ENCODE assay signal across 8 cellular contexts in genomic region chr16:3879887-3880564, GRCh38. TPM values are rescaled to one million over a fixed set of nuclear protein-coding genes. Genes with fewer than 3 reads are reported as not detected.
A peak's percentile ranks its signal among the peaks of the same experiment; 100 is the strongest.
DNase-seq lines count a peak whose midpoint lies in the region; TF ChIP-seq lines count a peak whose summit lies in the region.

No MANE protein-coding gene starts in this region.

- no peak overlapping the region for H2BK5ac ChIP-seq in mesendoderm (ENCODE audit: low read length)

- no peak overlapping the region for H3K4me2 ChIP-seq in mesendoderm (ENCODE audit: low read length)

- H3K36me3 ChIP-seq in HEK293 (ENCODE audit: control insufficient read depth in 2 of 2, insufficient read depth in 1 of 2, low read length in 2 of 2) (peaks cover 0 to 15% of the 10 kb centered on the region in 2 experiments; a peak in 2 of 3 replicates), mesendoderm (ENCODE audit: control insufficient read depth, insufficient read depth, low read length) (no peaks in the 10 kb centered on the region)
- no peaks in the 10 kb centered on the region for H3K36me3 ChIP-seq in effector memory CD4-positive, alpha-beta T cell (ENCODE audit: control insufficient read depth, insufficient read depth, low read length)

- H3K4me1 Mint-ChIP-seq in activated CD4-positive, alpha-beta memory T cell treated with anti-CD3 and anti-CD28 coated beads, Interleukin-2, amount 10 ng/mL, durations not matched to agents 7 days and 5 days = peaks cover 42% of the 10 kb centered on the region

- no peak overlapping the region for H4K5ac ChIP-seq in mesendoderm (ENCODE audit: low read length)

- POLR2A ChIA-PET in HEK293 (lab: Yijun Ruan, JAX) = no interaction called here
- POLR2A ChIA-PET in activated CD4-positive, alpha-beta memory T cell treated with anti-CD3 and anti-CD28 coated beads, Interleukin-2, amount 10 ng/mL, durations not matched to agents 7 days and 5 days (lab: Charles Lee) = interaction anchor here (0.7 to 2.2 kb wide), 15 partner anchors 9 to 341 kb away, joined by 3 to 11 read pairs (median 4); partner anchors contain the start of genes SLX4 and TRAP1

- no peak overlapping the region for H3K27ac Mint-ChIP-seq in activated CD4-positive, alpha-beta memory T cell treated with anti-CD3 and anti-CD28 coated beads, Interleukin-2, amount 10 ng/mL, durations not matched to agents 7 days and 5 days

- H3K27me3 Mint-ChIP-seq in activated CD4-positive, alpha-beta memory T cell treated with anti-CD3 and anti-CD28 coated beads, Interleukin-2, amount 10 ng/mL, durations not matched to agents 7 days and 5 days = peaks cover 8% of the 10 kb centered on the region

- H3K18ac ChIP-seq in mesendoderm (ENCODE audit: low read length) = peak overlapping the region; percentile 100

- H3K9me3 Mint-ChIP-seq in activated CD4-positive, alpha-beta memory T cell treated with anti-CD3 and anti-CD28 coated beads, Interleukin-2, amount 10 ng/mL, durations not matched to agents 7 days and 5 days = no peaks in the 10 kb centered on the region

- H3K4me1 ChIP-seq in HEK293 (ENCODE audit: control insufficient read depth, insufficient read depth, low read length) (peaks cover 13% of the 10 kb centered on the region), mesendoderm (ENCODE audit: control insufficient read depth, low read depth, low read length) (peaks cover 10% of the 10 kb centered on the region)
- peaks cover 22% of the 10 kb centered on the region for H3K4me1 ChIP-seq in effector memory CD4-positive, alpha-beta T cell (ENCODE audit: control insufficient read depth, insufficient read depth, low read length, poor library complexity, severe bottlenecking)

- H2BK120ac ChIP-seq in mesendoderm (ENCODE audit: low read depth, low read length) = peak overlapping the region; percentile 95

- CTCF ChIA-PET in HEK293 (lab: Yijun Ruan, JAX) = interaction anchor here (0.6 to 1.5 kb wide), 4 partner anchors 13 to 709 kb away, joined by 3 to 5 read pairs (median 3); no protein-coding TSS in a partner anchor
- CTCF ChIA-PET in activated CD4-positive, alpha-beta memory T cell treated with anti-CD3 and anti-CD28 coated beads, Interleukin-2, amount 10 ng/mL, durations not matched to agents 7 days and 5 days (lab: Charles Lee) = interaction anchor here (0.6 to 1.9 kb wide), 2 partner anchors 374 to 656 kb away, joined by 3 to 5 read pairs; no protein-coding TSS in a partner anchor

- H3K27ac ChIP-seq in HEK293 (ENCODE audit: extremely low read depth, low read depth, low read length) = peak overlapping the region; percentile 86; the same call in 1 of the 2 replicates
- peak overlapping the region; percentile 66 for H3K27ac ChIP-seq in effector memory CD4-positive, alpha-beta T cell (ENCODE audit: insufficient read depth, low read length, poor library complexity, severe bottlenecking)
- peak overlapping the region; percentile 76 for H3K27ac ChIP-seq in mesendoderm (ENCODE audit: low read depth, low read length)

- H3K4me3 ChIP-seq in HEK293 (ENCODE audit: low read depth, low read length) (peak overlapping the region; percentile 93), mesendoderm (ENCODE audit: low read length) (peak overlapping the region; percentile 63)
- H3K4me3 ChIP-seq in effector memory CD4-positive, alpha-beta T cell (ENCODE audit: insufficient read depth, low read depth, low read length, poor library complexity, severe bottlenecking) = peak overlapping the region; percentile 78

- TF ChIP-seq CTCF in GM12872 (IDR thresholded peaks at IDR 0.05; ENCODE audit: insufficient read depth, low read depth, low read length) (peak; percentile 27; the same call in 1 of the 3 replicates), HEK293 (tag by site-specific recombination; IDR thresholded peaks at IDR 0.05) (no peak)

- peak overlapping the region; percentile 77 for H3K56ac ChIP-seq in mesendoderm (ENCODE audit: low read length)

- H3K36me3 Mint-ChIP-seq in activated CD4-positive, alpha-beta memory T cell treated with anti-CD3 and anti-CD28 coated beads, Interleukin-2, amount 10 ng/mL, durations not matched to agents 7 days and 5 days (ENCODE audit: low read depth) = peaks cover 29% of the 10 kb centered on the region

- H2BK15ac ChIP-seq in mesendoderm (replicated peaks; ENCODE audit: low read depth) = no peak overlapping the region

- H3K23ac ChIP-seq in mesendoderm (ENCODE audit: low read length) = no peak overlapping the region

- no peaks in the 10 kb centered on the region for H3K27me3 ChIP-seq in effector memory CD4-positive, alpha-beta T cell (replicated peaks; ENCODE audit: control insufficient read depth, insufficient read depth, low read length, poor library complexity, severe bottlenecking)
- no peaks in the 10 kb centered on the region for H3K27me3 ChIP-seq in mesendoderm (ENCODE audit: insufficient read depth, low read length, poor library complexity)

- peaks cover 13% of the 10 kb centered on the region for H3K79me1 ChIP-seq in mesendoderm (ENCODE audit: low read length)

- H3K79me2 ChIP-seq in mesendoderm (ENCODE audit: control insufficient read depth, insufficient read depth, low read length) = peaks cover 44% of the 10 kb centered on the region

- peak overlapping the region; percentile 91 for H4K8ac ChIP-seq in mesendoderm (ENCODE audit: low read depth, low read length)

- peak overlapping the region; percentile 93 for H3K4me3 Mint-ChIP-seq in activated CD4-positive, alpha-beta memory T cell treated with anti-CD3 and anti-CD28 coated beads, Interleukin-2, amount 10 ng/mL, durations not matched to agents 7 days and 5 days

- no CpG with 5 or more reads among the region's 117 CpGs for WGBS in mesendoderm (ENCODE audit: extremely low coverage, insufficient coverage, low lambda C conversion rate)

- H3K9ac ChIP-seq in mesendoderm (ENCODE audit: low read length) = peak overlapping the region; percentile 80

- no peaks in the 10 kb centered on the region for H3K9me3 ChIP-seq in HEK293 (ENCODE audit: control insufficient read depth, insufficient read depth, low read depth, low read length)
- H3K9me3 ChIP-seq in effector memory CD4-positive, alpha-beta T cell (ENCODE audit: control insufficient read depth, low read length) = no peaks in the 10 kb centered on the region

- peak; percentile 36 for DNase-seq in NCI-H146 treated with DMSO at 0.1 percent for 48 hours (lab: John Stamatoyannopoulos, UW; ENCODE audit: unreplicated experiment)
- peak; percentile 72 for DNase-seq in activated CD4-positive, alpha-beta memory T cell treated with anti-CD3 and anti-CD28 coated beads, Interleukin-2, amount 10 ng/mL, durations not matched to agents 7 days and 5 days
- peak; percentile 46 to 54 (median 53) for DNase-seq in effector memory CD4-positive, alpha-beta T cell
- DNase-seq in mesendoderm = peak; percentile 54
- DNase-seq in stimulated activated CD8-positive, alpha-beta memory T cell treated with anti-CD3 and anti-CD28 coated beads, Interleukin-15, amount 100 ng/mL, for 48 hours (ENCODE audit: low read depth in 2 of 2) = peak; percentile 55 to 59
- DNase-seq in MV-4-11 (lab: John Stamatoyannopoulos, UW) = no peak

- H2AK5ac ChIP-seq in mesendoderm (ENCODE audit: low read length) = no peak overlapping the region

- peak overlapping the region; percentile 99 for H3K4ac ChIP-seq in mesendoderm (ENCODE audit: low read depth, low read length)

TF ChIP-seq in HEK293, 187 proteins besides CTCF, POLR2A, EP300 and RAD21:
- TF ChIP-seq ZNF426 (tag by site-specific recombination; IDR thresholded peaks at IDR 0.05) (no peak), ZNF660 (tag by site-specific recombination; IDR thresholded peaks at IDR 0.05) (0 out of 2 replicates have a peak, but pooled peaks have one; percentile 14)

RNA-seq across cellular contexts. Expression of gene CREBBP, which starts 0.5 kb away (rescaled TPM):
- total RNA-seq in activated CD4-positive, alpha-beta memory T cell treated with anti-CD3 and anti-CD28 coated beads, Interleukin-2, amount 10 ng/mL, durations not matched to agents 7 days and 5 days = 10 to 100 TPM; 53.0 to 56.6 TPM
- polyA plus RNA-seq in mesendoderm (2013, experiment 1 of 2) = 43.5 TPM
- 43.2 TPM for polyA plus RNA-seq in mesendoderm (2013, experiment 2 of 2)
